Comparison of ENCODE assay signal across 16 cellular contexts in the genomic region with DNA sequence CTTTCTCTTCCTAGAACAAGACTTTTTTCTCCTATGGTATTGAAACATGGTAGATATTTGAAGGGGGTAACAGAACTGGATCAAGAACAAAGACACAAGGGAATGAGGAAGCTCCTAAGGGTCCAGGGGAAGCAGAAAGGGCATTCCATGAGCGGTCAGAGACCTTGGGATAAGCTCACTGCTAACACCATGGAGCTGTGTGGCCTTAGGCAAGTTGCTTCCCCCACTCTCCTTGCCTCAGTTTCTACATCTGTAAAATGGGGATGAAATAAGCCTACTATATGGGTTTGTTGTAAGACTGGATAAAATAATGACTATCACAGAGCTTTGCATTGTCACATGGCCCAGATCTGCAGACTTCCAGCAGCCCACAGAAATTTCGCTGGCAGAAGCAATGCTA.
"Had no signal": no experiment of that assay in that cellular context is flagged by ENCODE, and none has a peak within 500 bp of the region (broad histone marks: within the 10 kb centered on the region; RNA-seq: fewer than 3 reads in every experiment).

No MANE protein-coding gene starts in this region.

- DNase-seq: effector memory CD4-positive, alpha-beta T cell; kidney; left cardiac atrium; left ventricle myocardium inferior; lower lobe of right lung; naive B cell; posterior cingulate gyrus; sigmoid colon; stimulated activated CD4-positive, alpha-beta T cell treated with anti-CD3 and anti-CD28 coated beads, Interleukin-12 subunit alpha, Interleukin-12 subunit beta, amount 100 ng/mL, for 4 hours; stimulated activated naive CD4-positive, alpha-beta T cell; stomach had no signal

- H3K4me1 ChIP-seq: left ventricle myocardium inferior, lower lobe of right lung, sigmoid colon, stomach had no signal

- H3K27me3 ChIP-seq: sigmoid colon, stomach had no signal

- H3K4me3 ChIP-seq: left ventricle myocardium inferior, lower lobe of right lung, sigmoid colon, skin epidermis, stomach, thoracic aorta had no signal

- H3K9me3 ChIP-seq: left ventricle myocardium inferior, lower lobe of right lung, sigmoid colon, stomach, thoracic aorta had no signal

- ATAC-seq: esophagus mucosa, lower lobe of right lung had no signal

- FAIRE-seq: endometrium, kidney, urothelium cell line had no signal

- H3K36me3 ChIP-seq: left ventricle myocardium inferior, lower lobe of right lung, sigmoid colon, stomach, thoracic aorta had no signal

- H3K27ac ChIP-seq: left ventricle myocardium inferior, lower lobe of right lung, sigmoid colon, skin epidermis, stomach, thoracic aorta had no signal
